1 cellular context compared by ENCODE assay signal in the genomic region with DNA sequence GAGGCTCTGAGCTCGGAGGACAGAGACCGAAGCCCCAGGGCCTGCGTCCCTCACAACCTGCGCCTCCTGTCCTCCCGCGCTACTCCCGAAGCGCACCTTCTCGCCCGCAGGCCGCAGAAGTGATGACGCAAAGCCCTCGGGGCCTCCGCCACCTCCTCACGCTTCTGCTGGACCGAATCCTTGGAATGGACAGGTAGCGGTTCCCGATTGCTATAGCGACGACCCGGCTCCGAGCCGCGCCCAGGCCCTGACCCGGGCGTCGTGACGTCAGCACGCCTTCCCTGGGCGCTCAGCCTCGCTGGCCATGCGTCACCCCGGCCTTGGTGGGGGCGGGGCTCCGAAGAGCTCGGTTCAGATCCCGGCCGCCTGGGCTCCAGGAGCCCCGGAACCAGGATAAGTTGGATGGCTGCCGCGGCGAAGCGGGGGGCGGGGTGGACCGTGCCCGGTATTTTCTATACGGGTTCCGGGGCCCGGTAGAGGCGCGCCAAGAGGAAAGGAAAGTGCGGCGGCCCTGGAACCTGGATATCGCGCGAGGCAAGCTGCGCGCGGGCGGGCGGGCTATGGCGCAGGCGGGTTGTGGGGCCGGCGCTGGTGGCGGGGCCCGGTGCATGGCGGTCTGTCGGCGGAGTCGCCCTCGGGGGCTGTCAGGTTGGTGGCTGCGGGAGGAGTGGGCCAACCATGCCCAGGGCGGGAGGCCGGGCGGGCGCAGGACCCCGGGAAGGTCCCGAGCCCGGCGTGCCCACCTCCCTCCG.
TF ChIP-seq lines count a peak whose summit lies in the region.

TSS of gene ZNF76 (plus strand) at position 542 of the 752 bp plus-strand sequence. CDS start 21,417 bp downstream, outside the sequence.

TF ChIP-seq in A549, 52 proteins besides CTCF, POLR2A, EP300 and RAD21 (continued from another document):
- TF ChIP-seq, protein P1, sequence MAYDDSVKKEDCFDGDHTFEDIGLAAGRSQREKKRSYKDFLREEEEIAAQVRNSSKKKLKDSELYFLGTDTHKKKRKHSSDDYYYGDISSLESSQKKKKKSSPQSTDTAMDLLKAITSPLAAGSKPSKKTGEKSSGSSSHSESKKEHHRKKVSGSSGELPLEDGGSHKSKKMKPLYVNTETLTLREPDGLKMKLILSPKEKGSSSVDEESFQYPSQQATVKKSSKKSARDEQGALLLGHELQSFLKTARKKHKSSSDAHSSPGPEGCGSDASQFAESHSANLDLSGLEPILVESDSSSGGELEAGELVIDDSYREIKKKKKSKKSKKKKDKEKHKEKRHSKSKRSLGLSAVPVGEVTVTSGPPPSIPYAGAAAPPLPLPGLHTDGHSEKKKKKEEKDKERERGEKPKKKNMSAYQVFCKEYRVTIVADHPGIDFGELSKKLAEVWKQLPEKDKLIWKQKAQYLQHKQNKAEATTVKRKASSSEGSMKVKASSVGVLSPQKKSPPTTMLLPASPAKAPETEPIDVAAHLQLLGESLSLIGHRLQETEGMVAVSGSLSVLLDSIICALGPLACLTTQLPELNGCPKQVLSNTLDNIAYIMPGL (CRISPR knock-in tag; IDR thresholded peaks at IDR 0.05; ENCODE audit: borderline replicate concordance) = 0 out of 2 replicates have a peak, but pooled peaks have one; percentile 26
- TF ChIP-seq CHD2 (IDR thresholded peaks at IDR 0.05; ENCODE audit: low read length, partially characterized antibody) (peak; percentile 64), BHLHE40 (IDR thresholded peaks at IDR 0.05; ENCODE audit: low read depth, low read length) (no peak), FOXS1 (CRISPR knock-in tag; IDR thresholded peaks at IDR 0.05) (no peak), ATOH8 (CRISPR knock-in tag; IDR thresholded peaks at IDR 0.05; ENCODE audit: low read depth) (no peak), CHD4 (IDR thresholded peaks at IDR 0.05; ENCODE audit: borderline replicate concordance) (no peak), FOSL2 (IDR thresholded peaks at IDR 0.05) (no peak), FOSL2 (CRISPR knock-in tag; IDR thresholded peaks at IDR 0.05) (peak; percentile 89)
- TF ChIP-seq, protein P2, sequence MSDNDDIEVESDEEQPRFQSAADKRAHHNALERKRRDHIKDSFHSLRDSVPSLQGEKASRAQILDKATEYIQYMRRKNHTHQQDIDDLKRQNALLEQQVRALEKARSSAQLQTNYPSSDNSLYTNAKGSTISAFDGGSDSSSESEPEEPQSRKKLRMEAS (IDR thresholded peaks at IDR 0.05) = peak; percentile 82
